ENCODE assay signal across 12 cellular contexts in the genomic region with DNA sequence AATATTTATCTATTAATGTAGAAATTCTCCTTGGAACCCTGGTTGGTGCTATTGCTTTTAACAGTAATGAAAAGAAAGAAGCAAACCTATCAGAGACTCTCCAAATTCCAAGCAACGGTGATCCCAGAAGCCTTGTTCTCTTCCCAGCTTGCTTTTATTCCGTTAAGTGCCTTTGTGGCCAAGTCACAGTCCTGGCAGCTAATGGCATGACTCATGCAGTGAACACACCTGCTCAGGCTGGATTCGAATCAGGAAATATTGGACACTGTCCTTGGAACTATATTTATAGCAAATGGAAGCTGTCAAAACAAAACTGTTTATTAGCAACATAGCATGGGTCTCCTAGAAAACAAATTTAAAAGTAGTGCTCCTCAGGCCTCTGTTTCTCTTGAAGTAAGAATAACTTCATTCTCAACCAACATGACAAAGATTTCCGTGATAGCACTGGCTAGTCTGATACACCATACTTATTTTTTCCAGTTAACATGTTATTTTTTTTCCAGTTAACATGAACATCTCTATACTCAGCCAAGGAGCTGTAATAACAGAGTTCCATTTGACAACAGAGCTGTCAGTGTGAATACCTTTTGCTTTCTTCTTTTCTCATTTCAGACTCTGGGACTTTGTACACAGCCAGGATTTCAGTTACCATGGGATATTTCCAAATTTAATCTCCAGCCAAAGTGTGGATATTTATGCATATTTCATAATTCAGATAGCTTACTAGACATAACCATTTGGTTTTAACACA.
DNase-seq lines count a peak whose midpoint lies in the region; FAIRE-seq and TF ChIP-seq lines count a peak whose summit lies in the region.
"Had no signal": no experiment of that assay in that cellular context is flagged by ENCODE, and none has a peak within 500 bp of the region (broad histone marks: within the 10 kb centered on the region; RNA-seq: fewer than 3 reads in every experiment).

No MANE protein-coding gene starts in this region.

- no peaks in the 10 kb centered on the region for H4K20me1 ChIP-seq in keratinocyte (ENCODE audit: control insufficient read depth, extremely low read depth, insufficient read depth, low read length)

- no peaks in the 10 kb centered on the region for H3K36me3 ChIP-seq in keratinocyte (ENCODE audit: control insufficient read depth in 2 of 2, extremely low read depth in 1 of 2, insufficient read depth in 2 of 2, low read length in 2 of 2)
- no peaks in the 10 kb centered on the region for H3K36me3 ChIP-seq in H7 (replicated peaks; ENCODE audit: control insufficient read depth, insufficient read depth, low read length)
- H3K36me3 ChIP-seq: thoracic aorta had no signal

- dilution Hi-C loops in keratinocyte (cut with MboI; ENCODE audit: extremely low pct_ligation_motif_present, low sequenced_read_pairs) = loop anchor here (10.0 kb wide), 1 partner anchor 502 kb away; a partner anchor contains a TSS

- POLR2A ChIA-PET in activated CD4-positive, alpha-beta memory T cell treated with anti-CD3 and anti-CD28 coated beads for 36 hours (lab: Charles Lee) = no interaction called here

- no peak overlapping the region for H3K9ac ChIP-seq in keratinocyte (ENCODE audit: control insufficient read depth, extremely low read depth, insufficient read depth, low read length)
- H3K9ac ChIP-seq: KMS-11 had no signal

- H3K27ac Mint-ChIP-seq in activated CD4-positive, alpha-beta T cell treated with anti-CD3 and anti-CD28 coated beads, Interleukin-2, amount 10 ng/mL, durations not matched to agents 24 days and 14 days = no peak overlapping the region
- no peak overlapping the region for H3K27ac Mint-ChIP-seq in activated CD4-positive, alpha-beta memory T cell treated with anti-CD3 and anti-CD28 coated beads for 36 hours

- H3K9me1 ChIP-seq in keratinocyte (ENCODE audit: control insufficient read depth, extremely low read depth, insufficient read depth, low read length) = no peaks in the 10 kb centered on the region

- no peaks in the 10 kb centered on the region for H3K36me3 Mint-ChIP-seq in activated CD4-positive, alpha-beta T cell treated with anti-CD3 and anti-CD28 coated beads, Interleukin-2, amount 10 ng/mL, durations not matched to agents 24 days and 14 days (ENCODE audit: low read depth)
- peaks cover 6% of the 10 kb centered on the region for H3K36me3 Mint-ChIP-seq in activated CD4-positive, alpha-beta memory T cell treated with anti-CD3 and anti-CD28 coated beads for 36 hours

- H3K27me3 ChIP-seq in keratinocyte (ENCODE audit: control insufficient read depth, extremely low read depth, insufficient read depth, low read length) = no peaks in the 10 kb centered on the region
- H3K27me3 ChIP-seq in H7 (ENCODE audit: control insufficient read depth, insufficient read depth, low read length) = no peaks in the 10 kb centered on the region

- H3K9me3 ChIP-seq in keratinocyte (ENCODE audit: control insufficient read depth, low read depth, low read length) = no peaks in the 10 kb centered on the region
- H3K9me3 ChIP-seq: thoracic aorta had no signal

- peaks cover 18% of the 10 kb centered on the region for H3K27me3 Mint-ChIP-seq in activated CD4-positive, alpha-beta T cell treated with anti-CD3 and anti-CD28 coated beads, Interleukin-2, amount 10 ng/mL, durations not matched to agents 24 days and 14 days
- H3K27me3 Mint-ChIP-seq in activated CD4-positive, alpha-beta memory T cell treated with anti-CD3 and anti-CD28 coated beads for 36 hours = peaks cover 5% of the 10 kb centered on the region

- no peak overlapping the region for H3K27ac ChIP-seq in keratinocyte (ENCODE audit: control insufficient read depth, insufficient read depth, low read length)
- H3K27ac ChIP-seq: KMS-11 had no signal

- H3K4me2 ChIP-seq in keratinocyte (ENCODE audit: control insufficient read depth, extremely low read depth, insufficient read depth, low read depth, low read length) = no peak overlapping the region
- H3K4me2 ChIP-seq: KMS-11 had no signal

- peak; percentile 68 for FAIRE-seq in keratinocyte (lab: Jason Lieb, UNC)
- FAIRE-seq in urothelium cell line (lab: Jason Lieb, UNC) = peak; percentile 52
- FAIRE-seq: A204.1 had no signal

- no peak for TF ChIP-seq CTCF in keratinocyte (optimal IDR thresholded peaks at IDR 0.05 in 1 of 3, IDR thresholded peaks at IDR 0.05 in 1 of 3, conservative IDR thresholded peaks at IDR 0.05 in 1 of 3; ENCODE audit: extremely low read depth in 1 of 3, insufficient read depth in 2 of 3, low read length in 3 of 3)

- no peak overlapping the region for H2AFZ ChIP-seq in keratinocyte (ENCODE audit: control insufficient read depth, low read length)

- H3K4me3 ChIP-seq in keratinocyte (ENCODE audit: control insufficient read depth in 2 of 3, extremely low read depth in 1 of 3, insufficient read depth in 2 of 3, low read depth in 1 of 3, low read length in 3 of 3) (no peak overlapping the region), H7 (ENCODE audit: insufficient read depth, low read depth, low read length) (no peak overlapping the region)
- H3K4me3 ChIP-seq: thoracic aorta had no signal

- H3K4me3 Mint-ChIP-seq in activated CD4-positive, alpha-beta T cell treated with anti-CD3 and anti-CD28 coated beads, Interleukin-2, amount 10 ng/mL, durations not matched to agents 24 days and 14 days = no peak overlapping the region
- H3K4me3 Mint-ChIP-seq in activated CD4-positive, alpha-beta memory T cell treated with anti-CD3 and anti-CD28 coated beads for 36 hours = no peak overlapping the region

- H3K4me1 Mint-ChIP-seq in activated CD4-positive, alpha-beta T cell treated with anti-CD3 and anti-CD28 coated beads, Interleukin-2, amount 10 ng/mL, durations not matched to agents 24 days and 14 days = peaks cover 10% of the 10 kb centered on the region
- H3K4me1 Mint-ChIP-seq in activated CD4-positive, alpha-beta memory T cell treated with anti-CD3 and anti-CD28 coated beads for 36 hours (ENCODE audit: low read depth) = peaks cover under 1% of the 10 kb centered on the region

- intact Hi-C loops in activated CD4-positive, alpha-beta T cell treated with anti-CD3 and anti-CD28 coated beads, Interleukin-2, amount 10 ng/mL, durations not matched to agents 24 days and 14 days (cut with micrococcal nuclease) = no loop called here
- intact Hi-C loops in activated CD4-positive, alpha-beta memory T cell treated with anti-CD3 and anti-CD28 coated beads for 36 hours (cut with micrococcal nuclease) = loop anchor here (10.0 kb wide), 2 partner anchors 292 to 362 kb away; no protein-coding TSS in a partner anchor

- peak; percentile 24 for DNase-seq in NCI-H1694 treated with DMSO at 0.1 percent for 48 hours (lab: John Stamatoyannopoulos, UW)
- no peak for DNase-seq in NCI-H1694 (lab: John Stamatoyannopoulos, UW)
- DNase-seq in SHP77 treated with DMSO at 0.1 percent for 48 hours (lab: John Stamatoyannopoulos, UW) = peak; percentile 91
- no peak for DNase-seq in keratinocyte (ENCODE audit: low read depth, low spot score)
- DNase-seq in urothelium cell line (ENCODE audit: low spot score) = peak; percentile 83
- no peak for DNase-seq in activated CD4-positive, alpha-beta T cell treated with anti-CD3 and anti-CD28 coated beads, Interleukin-2, amount 10 ng/mL, durations not matched to agents 24 days and 14 days
- no peak for DNase-seq in H7
- DNase-seq in activated CD4-positive, alpha-beta memory T cell treated with anti-CD3 and anti-CD28 coated beads for 36 hours = no peak
- DNase-seq: activated CD4-positive, CD25-positive, alpha-beta regulatory T cell had no signal

- H3K9me3 Mint-ChIP-seq in activated CD4-positive, alpha-beta T cell treated with anti-CD3 and anti-CD28 coated beads, Interleukin-2, amount 10 ng/mL, durations not matched to agents 24 days and 14 days = no peaks in the 10 kb centered on the region
- peaks cover 12% of the 10 kb centered on the region for H3K9me3 Mint-ChIP-seq in activated CD4-positive, alpha-beta memory T cell treated with anti-CD3 and anti-CD28 coated beads for 36 hours

- CTCF ChIA-PET in activated CD4-positive, alpha-beta memory T cell treated with anti-CD3 and anti-CD28 coated beads for 36 hours (lab: Charles Lee) = interaction anchor here (1.4 to 9.0 kb wide), 3 partner anchors 505 to 514 kb away, joined by 6 to 258 read pairs (median 24); a partner anchor contains a TSS

- peaks cover 7% of the 10 kb centered on the region for H3K4me1 ChIP-seq in keratinocyte (ENCODE audit: control insufficient read depth, extremely low read depth, insufficient read depth, low read length)

- H3K79me2 ChIP-seq in keratinocyte (ENCODE audit: control insufficient read depth, insufficient read depth, low read length) = no peaks in the 10 kb centered on the region

Comparison
In these comparisons a context has a peak if more than half of its experiments do, and no peak if none do; other contexts are left out.
1. DNase-seq: peak in NCI-H1694 treated with DMSO at 0.1 percent for 48 hours (single experiment), SHP77 treated with DMSO at 0.1 percent for 48 hours (single experiment) and urothelium cell line (single experiment); none in NCI-H1694 (single experiment), keratinocyte (single experiment), activated CD4-positive, alpha-beta T cell treated with anti-CD3 and anti-CD28 coated beads, Interleukin-2, amount 10 ng/mL, durations not matched to agents 24 days and 14 days (single experiment), H7 (single experiment) and activated CD4-positive, alpha-beta memory T cell treated with anti-CD3 and anti-CD28 coated beads for 36 hours (single experiment).